29 cellular contexts compared by ENCODE assay signal in the genomic region with DNA sequence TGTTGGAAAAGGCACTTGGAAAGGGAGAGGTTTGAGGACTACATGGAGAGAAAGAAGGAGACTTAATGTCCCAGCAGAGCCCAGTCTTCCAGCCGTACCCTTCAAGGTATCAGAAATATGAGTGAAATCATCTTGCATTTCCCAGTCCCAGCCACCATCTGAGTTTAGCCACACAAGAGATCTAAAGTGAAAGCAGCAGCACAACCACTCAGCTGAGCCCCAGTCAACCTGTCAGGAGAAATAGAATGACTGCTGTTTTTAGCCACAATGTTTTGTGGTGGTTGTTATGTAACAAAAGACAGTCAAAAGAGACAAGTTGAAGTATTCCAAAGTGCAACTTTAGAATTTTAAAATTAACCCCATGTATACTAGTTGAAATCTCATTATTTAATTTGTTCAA. TPM values are rescaled to one million over a fixed set of nuclear protein-coding genes. Genes with fewer than 3 reads are reported as not detected.
DNase-seq lines count a peak whose midpoint lies in the region; ATAC-seq and TF ChIP-seq lines count a peak whose summit lies in the region.
"Had no signal": no experiment of that assay in that cellular context is flagged by ENCODE, and none has a peak within 500 bp of the region (broad histone marks: within the 10 kb centered on the region; RNA-seq: fewer than 3 reads in every experiment).

No MANE protein-coding gene starts in this region.

- no peaks in the 10 kb centered on the region for H3K79me2 ChIP-seq in mesendoderm (ENCODE audit: control insufficient read depth, insufficient read depth, low read length)

- no peak overlapping the region for H3K56ac ChIP-seq in mesendoderm (ENCODE audit: low read length)

- no peak overlapping the region for H3K23ac ChIP-seq in mesendoderm (ENCODE audit: low read length)

- H2BK15ac ChIP-seq in mesendoderm (replicated peaks; ENCODE audit: low read depth), result no peak overlapping the region

- H3K79me1 ChIP-seq in mesendoderm (ENCODE audit: low read length), result no peaks in the 10 kb centered on the region

- no peak overlapping the region for H3K18ac ChIP-seq in mesendoderm (ENCODE audit: low read length)

- peaks cover 4% of the 10 kb centered on the region in 2 donors for H3K9me3 Mint-ChIP-seq in natural killer cell
- H3K9me3 Mint-ChIP-seq in natural killer cell treated with Interleukin-12 subunit alpha and Interleukin-12 subunit beta and Interleukin-15 and Interleukin-18, amount 100 ng/mL, for 72 hours, result peaks cover 8% of the 10 kb centered on the region

- no peaks in the 10 kb centered on the region for H3K4me1 ChIP-seq in mesendoderm (ENCODE audit: control insufficient read depth, low read depth, low read length)
- H3K4me1 ChIP-seq: gastrocnemius medialis, lower lobe of right lung had no signal

- no peaks in the 10 kb centered on the region for H3K27me3 ChIP-seq in mesendoderm (ENCODE audit: insufficient read depth, low read length, poor library complexity)
- H3K27me3 ChIP-seq: gastrocnemius medialis, ovary had no signal

- no peak overlapping the region for H3K9ac ChIP-seq in mesendoderm (ENCODE audit: low read length)

- no peak overlapping the region for H3K4me3 ChIP-seq in mesendoderm (ENCODE audit: low read length)
- H3K4me3 ChIP-seq: gastrocnemius medialis, lower lobe of right lung, ovary, skin epidermis, thoracic aorta had no signal

- H3K27me3 Mint-ChIP-seq in natural killer cell (ENCODE audit: low read depth in 2 of 2), result no peaks in the 10 kb centered on the region
- H3K27me3 Mint-ChIP-seq in natural killer cell treated with Interleukin-12 subunit alpha and Interleukin-12 subunit beta and Interleukin-15 and Interleukin-18, amount 100 ng/mL, for 72 hours, result no peaks in the 10 kb centered on the region
- H3K27me3 Mint-ChIP-seq: activated CD4-positive, alpha-beta T cell treated with anti-CD3 and anti-CD28 coated beads, Interleukin-2, amount 10 ng/mL, durations not matched to agents 7 days and 5 days; activated naive CD8-positive, alpha-beta T cell treated with anti-CD3 and anti-CD28 coated beads, Interleukin-2, amount 10 ng/mL, durations not matched to agents 7 days and 5 days; stimulated activated naive CD8-positive, alpha-beta T cell treated with anti-CD3 and anti-CD28 coated beads, Interleukin-15, amount 100 ng/mL, for 72 hours had no signal

- H3K4me1 Mint-ChIP-seq in natural killer cell, result peaks cover 40% of the 10 kb centered on the region in 2 donors
- H3K4me1 Mint-ChIP-seq in natural killer cell treated with Interleukin-12 subunit alpha and Interleukin-12 subunit beta and Interleukin-15 and Interleukin-18, amount 100 ng/mL, for 72 hours (ENCODE audit: low read depth in 2 of 2), result peaks cover 25 to 35% of the 10 kb centered on the region in 2 donors
- H3K4me1 Mint-ChIP-seq: activated CD4-positive, alpha-beta T cell treated with anti-CD3 and anti-CD28 coated beads, Interleukin-2, amount 10 ng/mL, durations not matched to agents 7 days and 5 days; stimulated activated naive CD8-positive, alpha-beta T cell treated with anti-CD3 and anti-CD28 coated beads, Interleukin-15, amount 100 ng/mL, for 72 hours had no signal

- WGBS in mesendoderm (ENCODE audit: extremely low coverage, insufficient coverage, low lambda C conversion rate), result no CpG with 5 or more reads among the region's 1 CpG

- intact Hi-C loops in natural killer cell (cut with micrococcal nuclease), result no loop called here

- no peak overlapping the region for H2AK5ac ChIP-seq in mesendoderm (ENCODE audit: low read length)

- no peak overlapping the region for H3K4ac ChIP-seq in mesendoderm (ENCODE audit: low read depth, low read length)

- peak in 2 of 3 donors; percentile 54 to 60 for ATAC-seq in natural killer cell
- no peak for ATAC-seq in natural killer cell treated with Interleukin-12 subunit alpha and Interleukin-12 subunit beta and Interleukin-15 and Interleukin-18, amount 100 ng/mL, for 72 hours
- ATAC-seq: gastrocnemius medialis; lower lobe of right lung; Panc1; stimulated activated naive CD8-positive, alpha-beta T cell treated with anti-CD3 and anti-CD28 coated beads, Interleukin-15, amount 100 ng/mL, for 72 hours had no signal

- H3K36me3 Mint-ChIP-seq in natural killer cell, result peaks cover 8% of the 10 kb centered on the region
- H3K36me3 Mint-ChIP-seq in natural killer cell treated with Interleukin-12 subunit alpha and Interleukin-12 subunit beta and Interleukin-15 and Interleukin-18, amount 100 ng/mL, for 72 hours, result peaks cover 22% of the 10 kb centered on the region

- H3K4me3 Mint-ChIP-seq in natural killer cell, result no peak overlapping the region
- no peak overlapping the region for H3K4me3 Mint-ChIP-seq in natural killer cell treated with Interleukin-12 subunit alpha and Interleukin-12 subunit beta and Interleukin-15 and Interleukin-18, amount 100 ng/mL, for 72 hours
- H3K4me3 Mint-ChIP-seq: activated CD4-positive, alpha-beta T cell treated with anti-CD3 and anti-CD28 coated beads, Interleukin-2, amount 10 ng/mL, durations not matched to agents 7 days and 5 days; activated naive CD8-positive, alpha-beta T cell treated with anti-CD3 and anti-CD28 coated beads, Interleukin-2, amount 10 ng/mL, durations not matched to agents 7 days and 5 days; H9; stimulated activated naive CD8-positive, alpha-beta T cell treated with anti-CD3 and anti-CD28 coated beads, Interleukin-15, amount 100 ng/mL, for 72 hours; T-helper 2 cell treated with Interferon-gamma antibody and Interleukin-4, amounts not matched to agents 5 μg/mL and 100 μg/mL, for 36 hours had no signal

- H4K5ac ChIP-seq in mesendoderm (ENCODE audit: low read length), result no peak overlapping the region

- H3K27ac ChIP-seq in mesendoderm (ENCODE audit: low read depth, low read length), result no peak overlapping the region
- H3K27ac ChIP-seq: gastrocnemius medialis, lower lobe of right lung, ovary, skin epidermis, thoracic aorta had no signal

- peak overlapping the region; percentile 18 to 82 for H3K27ac Mint-ChIP-seq in natural killer cell
- no peak overlapping the region for H3K27ac Mint-ChIP-seq in natural killer cell treated with Interleukin-12 subunit alpha and Interleukin-12 subunit beta and Interleukin-15 and Interleukin-18, amount 100 ng/mL, for 72 hours
- H3K27ac Mint-ChIP-seq: activated CD4-positive, alpha-beta T cell treated with anti-CD3 and anti-CD28 coated beads, Interleukin-2, amount 10 ng/mL, durations not matched to agents 7 days and 5 days; activated naive CD8-positive, alpha-beta T cell treated with anti-CD3 and anti-CD28 coated beads, Interleukin-2, amount 10 ng/mL, durations not matched to agents 7 days and 5 days; H9; stimulated activated naive CD8-positive, alpha-beta T cell treated with anti-CD3 and anti-CD28 coated beads, Interleukin-15, amount 100 ng/mL, for 72 hours; T-helper 2 cell treated with Interferon-gamma antibody and Interleukin-4, amounts not matched to agents 5 μg/mL and 100 μg/mL, for 36 hours had no signal

- no peak for TF ChIP-seq CTCF in natural killer cell (IDR thresholded peaks at IDR 0.05)

- H2BK5ac ChIP-seq in mesendoderm (ENCODE audit: low read length), result no peak overlapping the region

- H2BK120ac ChIP-seq in mesendoderm (ENCODE audit: low read depth, low read length), result no peak overlapping the region

- DNase-seq in natural killer cell, result no peak
- DNase-seq in natural killer cell treated with Interleukin-12 subunit alpha and Interleukin-12 subunit beta and Interleukin-15 and Interleukin-18, amount 100 ng/mL, for 72 hours (ENCODE audit: low spot score), result no peak
- DNase-seq in NAMALWA (ENCODE audit: low spot score), result peak; percentile 31
- peak; percentile 27 for DNase-seq in SIG-M5 treated with dmso at 0.1 percent for 504 hours (lab: John Stamatoyannopoulos, UW; ENCODE audit: unreplicated experiment)
- no peak for DNase-seq in NK-92 (lab: John Stamatoyannopoulos, UW; ENCODE audit: unreplicated experiment)
- no peak for DNase-seq in mesendoderm
- DNase-seq in activated effector memory CD4-positive, alpha-beta T cell treated with Interleukin-2 at 50 U/mL for 16 hours, result no peak
- no peak for DNase-seq in effector CD4-positive, alpha-beta T cell
- DNase-seq: activated CD4-positive, alpha-beta T cell treated with anti-CD3 and anti-CD28 coated beads, Interleukin-2, amount 10 ng/mL, durations not matched to agents 7 days and 5 days; activated gamma-delta T cell; activated naive CD8-positive, alpha-beta T cell treated with anti-CD3 and anti-CD28 coated beads, Interleukin-2, amount 10 ng/mL, durations not matched to agents 7 days and 5 days; activated T-cell treated with anti-CD3 and anti-CD28 coated beads, Interleukin-2, amount 50 U/mL, for 1 hour; aorta; gastrocnemius medialis; H9; Karpas-422; kidney glomerular epithelial cell; lower lobe of right lung; NCI-H1092 treated with DMSO at 0.1 percent for 48 hours; NCI-H1694 treated with DMSO at 0.1 percent for 48 hours; NCI-H2171; NCI-H510A treated with DMSO at 0.1 percent for 48 hours; ovary; SHP77 treated with DMSO at 0.1 percent for 48 hours; stimulated activated naive CD8-positive, alpha-beta T cell treated with anti-CD3 and anti-CD28 coated beads, Interleukin-15, amount 100 ng/mL, for 72 hours had no signal

- no peak overlapping the region for H3K4me2 ChIP-seq in mesendoderm (ENCODE audit: low read length)

- H3K36me3 ChIP-seq in mesendoderm (ENCODE audit: control insufficient read depth, insufficient read depth, low read length), result no peaks in the 10 kb centered on the region
- H3K36me3 ChIP-seq: gastrocnemius medialis, lower lobe of right lung, ovary, thoracic aorta had no signal

- H4K8ac ChIP-seq in mesendoderm (ENCODE audit: low read depth, low read length), result no peak overlapping the region

RNA-seq across cellular contexts. Expression of gene DERA, which starts 28.0 kb away (rescaled TPM):
- 10 to 100 TPM; 15.6 to 22.1 (median 20.4) TPM for total RNA-seq in natural killer cell
- total RNA-seq in natural killer cell treated with Interleukin-12 subunit alpha and Interleukin-12 subunit beta and Interleukin-15 and Interleukin-18, amount 100 ng/mL, for 72 hours, result 10 to 100 TPM; 23.2 to 25.1 TPM
- polyA plus RNA-seq in mesendoderm (2013, experiment 1 of 2), result 10.9 TPM
- 11.4 TPM for polyA plus RNA-seq in mesendoderm (2013, experiment 2 of 2)

RNA-seq across cellular contexts. Expression of gene STRAP, which starts 56.9 kb away (rescaled TPM):
- total RNA-seq in natural killer cell, result 100 to 1,000 TPM in 1 of 3 donors, 10 to 100 TPM in 2; 90.7 to 117 (median 91.0) TPM
- 100 to 1,000 TPM; 101 to 109 TPM for total RNA-seq in natural killer cell treated with Interleukin-12 subunit alpha and Interleukin-12 subunit beta and Interleukin-15 and Interleukin-18, amount 100 ng/mL, for 72 hours
- polyA plus RNA-seq in mesendoderm (2013, experiment 1 of 2), result 286 TPM
- polyA plus RNA-seq in mesendoderm (2013, experiment 2 of 2), result 280 TPM

Comparison
In these comparisons a context has a peak if more than half of its experiments do, and no peak if none do; other contexts are left out.
1. ATAC-seq: peak in natural killer cell (2 of 3); none in natural killer cell treated with Interleukin-12 subunit alpha and Interleukin-12 subunit beta and Interleukin-15 and Interleukin-18, amount 100 ng/mL, for 72 hours (0 of 2).
2. H3K27ac Mint-ChIP-seq: peak in natural killer cell (2 of 2); none in natural killer cell treated with Interleukin-12 subunit alpha and Interleukin-12 subunit beta and Interleukin-15 and Interleukin-18, amount 100 ng/mL, for 72 hours (0 of 2).
3. DNase-seq: peak in NAMALWA (single experiment) and SIG-M5 treated with dmso at 0.1 percent for 504 hours (single experiment); none in natural killer cell (single experiment), natural killer cell treated with Interleukin-12 subunit alpha and Interleukin-12 subunit beta and Interleukin-15 and Interleukin-18, amount 100 ng/mL, for 72 hours (single experiment), NK-92 (single experiment), mesendoderm (single experiment), activated effector memory CD4-positive, alpha-beta T cell treated with Interleukin-2 at 50 U/mL for 16 hours (single experiment) and effector CD4-positive, alpha-beta T cell (single experiment).